ENCODE assay signal across 27 cellular contexts in genomic region chr6:30922447-30922852, GRCh38. TPM values are rescaled to one million over a fixed set of nuclear protein-coding genes. Genes with fewer than 3 reads are reported as not detected.
A peak's percentile ranks its signal among the peaks of the same experiment; 100 is the strongest.
DNase-seq lines count a peak whose midpoint lies in the region; ATAC-seq and TF ChIP-seq lines count a peak whose summit lies in the region.
"Had no signal": no experiment of that assay in that cellular context is flagged by ENCODE, and none has a peak within 500 bp of the region (broad histone marks: within the 10 kb centered on the region; RNA-seq: fewer than 3 reads in every experiment).

No MANE protein-coding gene starts in this region.

- CTCF ChIA-PET in SK-N-SH (lab: Yijun Ruan, JAX) (interaction anchor here (1.1 kb wide), 1 partner anchor 15 kb away, joined by 3 read pairs; no protein-coding TSS in a partner anchor), PC-3 (lab: Charles Lee) (interaction anchor here (1.6 kb wide), 1 partner anchor 148 kb away, joined by 9 read pairs; no protein-coding TSS in a partner anchor)

- POLR2A ChIA-PET in SK-N-SH (lab: Yijun Ruan, JAX) = no interaction called here
- POLR2A ChIA-PET in PC-3 (lab: Charles Lee; ENCODE audit: unreplicated experiment) = interaction anchor here (0.5 kb wide), 1 partner anchor 132 kb away, joined by 3 read pairs; no protein-coding TSS in a partner anchor

- no peaks in the 10 kb centered on the region for H3K27me3 ChIP-seq in SK-N-SH (ENCODE audit: insufficient read depth)
- no peaks in the 10 kb centered on the region for H3K27me3 ChIP-seq in PC-3 (ENCODE audit: low read length)
- H3K27me3 ChIP-seq in neural progenitor cell = no peaks in the 10 kb centered on the region
- H3K27me3 ChIP-seq in body of pancreas = no peaks in the 10 kb centered on the region
- H3K27me3 ChIP-seq: tibial nerve had no signal

- H3K4me1 Mint-ChIP-seq in neural progenitor cell = no peaks in the 10 kb centered on the region
- H3K4me1 Mint-ChIP-seq: immature natural killer cell had no signal

- no TSS peak for BruUV-seq in PC-3 (replicated peaks; lab: Mats Ljungman, UMichigan)

- H4K20me1 ChIP-seq in SK-N-SH (ENCODE audit: insufficient read depth) (no peaks in the 10 kb centered on the region), PC-3 (ENCODE audit: low read length) (no peaks in the 10 kb centered on the region), neural progenitor cell (ENCODE audit: low read depth) (no peaks in the 10 kb centered on the region)

- peaks cover 28% of the 10 kb centered on the region for H3K36me3 Mint-ChIP-seq in neural progenitor cell

- H3K9me3 Mint-ChIP-seq in neural progenitor cell = no peaks in the 10 kb centered on the region
- H3K9me3 Mint-ChIP-seq: CD4-positive, alpha-beta memory T cell; immature natural killer cell had no signal

- H3K4me3 ChIP-seq in SK-N-SH (ENCODE audit: low read depth in 2 of 2, low read length in 1 of 2) = no peak overlapping the region
- H3K4me3 ChIP-seq in PC-3 (ENCODE audit: low read length) = peak overlapping the region; percentile 1; the same call in 1 of the 2 replicates
- no peak overlapping the region for H3K4me3 ChIP-seq in epithelial cell of esophagus (ENCODE audit: low read length)
- no peak overlapping the region for H3K4me3 ChIP-seq in neural progenitor cell
- no peak overlapping the region for H3K4me3 ChIP-seq in body of pancreas
- H3K4me3 ChIP-seq: tibial nerve had no signal

- H3K27ac ChIP-seq in SK-N-SH (ENCODE audit: low read depth in 2 of 2, low read length in 1 of 2) (no peak overlapping the region), PC-3 (ENCODE audit: low read length) (peak overlapping the region; percentile 53), neural progenitor cell (no peak overlapping the region), body of pancreas (no peak overlapping the region)
- H3K27ac ChIP-seq: tibial nerve, WERI-Rb-1 had no signal

- no peaks in the 10 kb centered on the region for H3K4me1 ChIP-seq in SK-N-SH (ENCODE audit: control insufficient read depth in 1 of 2, insufficient read depth in 2 of 2, low read depth in 1 of 2, low read length in 1 of 2)
- peaks cover 38% of the 10 kb centered on the region for H3K4me1 ChIP-seq in PC-3 (ENCODE audit: insufficient read depth, low read length)
- no peaks in the 10 kb centered on the region for H3K4me1 ChIP-seq in neural progenitor cell
- H3K4me1 ChIP-seq in body of pancreas = peaks cover 16% of the 10 kb centered on the region

- ATAC-seq in SK-N-SH treated with all-trans-retinoic acid at 6 μM for 48 hours = no peak
- peak; percentile 82 for ATAC-seq in PC-3
- ATAC-seq in body of pancreas = no peak
- ATAC-seq in left ventricle myocardium superior = no peak
- ATAC-seq: esophagus mucosa had no signal

- intact Hi-C loops in PC-3 (cut with micrococcal nuclease) (no loop called here), body of pancreas (cut with DNase I) (loop anchor here (10.0 kb wide), 1 partner anchor 132 kb away; no protein-coding TSS in a partner anchor), left ventricle myocardium superior (cut with micrococcal nuclease) (no loop called here)

- no peaks in the 10 kb centered on the region for H3K9me2 ChIP-seq in SK-N-SH
- H3K9me2 ChIP-seq in PC-3 (replicated peaks; ENCODE audit: low read length) = no peaks in the 10 kb centered on the region

- no peak overlapping the region for H3K9ac ChIP-seq in SK-N-SH
- H3K9ac ChIP-seq in PC-3 (ENCODE audit: low read length) = no peak overlapping the region
- H3K9ac ChIP-seq in neural progenitor cell = no peak overlapping the region

- no peak overlapping the region for H3K4me2 ChIP-seq in SK-N-SH
- H3K4me2 ChIP-seq in PC-3 (ENCODE audit: low read length) = peak overlapping the region; percentile 63
- no peak overlapping the region for H3K4me2 ChIP-seq in neural progenitor cell

- H2AFZ ChIP-seq in SK-N-SH (ENCODE audit: low read depth) (no peak overlapping the region), PC-3 (ENCODE audit: low read length) (no peak overlapping the region), neural progenitor cell (replicated peaks) (no peak overlapping the region)

- 75% methylated on average over 7 of the region's 7 CpGs for WGBS in SK-N-SH (ENCODE audit: low lambda C conversion rate)
- 82 to 94% methylated on average over 5 to 7 of the region's 7 CpGs for WGBS in body of pancreas, 2 donors

- no peak for TF ChIP-seq RAD21 in SK-N-SH (IDR thresholded peaks at IDR 0.05; ENCODE audit: low read length)

- H3K9me3 ChIP-seq in SK-N-SH (no peaks in the 10 kb centered on the region), PC-3 (ENCODE audit: low read length) (no peaks in the 10 kb centered on the region), neural progenitor cell (ENCODE audit: low read depth) (no peaks in the 10 kb centered on the region), body of pancreas (no peaks in the 10 kb centered on the region)
- H3K9me3 ChIP-seq: tibial nerve had no signal

- H3K36me3 ChIP-seq in SK-N-SH (replicated peaks in 1 of 2; ENCODE audit: control insufficient read depth in 1 of 2, insufficient read depth in 2 of 2, low read length in 1 of 2) (peaks cover 19 to 45% of the 10 kb centered on the region in 2 experiments), PC-3 (ENCODE audit: low read depth, low read length) (peaks cover 41% of the 10 kb centered on the region), neural progenitor cell (no peaks in the 10 kb centered on the region), body of pancreas (replicated peaks in 1 of 2; ENCODE audit: insufficient read depth in 1 of 2, low read depth in 2 of 2) (peaks cover 0 to 22% of the 10 kb centered on the region in 2 donors)

- no peak for TF ChIP-seq EP300 in SK-N-SH (IDR thresholded peaks at IDR 0.05; ENCODE audit: borderline replicate concordance in 1 of 2, low read depth in 1 of 2, low read length in 1 of 2)

- H3K27ac Mint-ChIP-seq in neural progenitor cell = peak overlapping the region; percentile 42
- H3K27ac Mint-ChIP-seq: immature natural killer cell, progenitor cell of endocrine pancreas had no signal

- H3K27me3 Mint-ChIP-seq in neural progenitor cell (ENCODE audit: insufficient read depth, low read depth) = peaks cover 4% of the 10 kb centered on the region
- H3K27me3 Mint-ChIP-seq: CD4-positive, alpha-beta memory T cell; progenitor cell of endocrine pancreas had no signal

- no peak overlapping the region for H3K4me3 Mint-ChIP-seq in neural progenitor cell
- H3K4me3 Mint-ChIP-seq: CD4-positive, alpha-beta memory T cell; immature natural killer cell had no signal

- H3F3A ChIP-seq in SK-N-SH (replicated peaks; ENCODE audit: insufficient read depth) = no peaks in the 10 kb centered on the region
- no peaks in the 10 kb centered on the region for H3F3A ChIP-seq in PC-3 (ENCODE audit: low read length, unreplicated experiment)
- no peaks in the 10 kb centered on the region for H3F3A ChIP-seq in neural progenitor cell (ENCODE audit: low read depth)

- TF ChIP-seq POLR2A in body of pancreas (IDR thresholded peaks at IDR 0.05) = no peak

- TF ChIP-seq CTCF in SK-N-SH (IDR thresholded peaks at IDR 0.05) (no peak), PC-3 (conservative IDR thresholded peaks at IDR 0.05; ENCODE audit: low read depth, low read length) (peak; percentile 40), epithelial cell of esophagus (IDR thresholded peaks at IDR 0.05; ENCODE audit: insufficient read depth, low read depth, low read length, missing control alignments) (no peak), neural progenitor cell (IDR thresholded peaks at IDR 0.05) (no peak), body of pancreas (IDR thresholded peaks at IDR 0.05) (no peak)

- DNase-seq in SK-N-SH (no peak), PC-3 (peak; percentile 77), epithelial cell of esophagus (ENCODE audit: low read depth) (peak; percentile 53), neural progenitor cell (ENCODE audit: low spot score) (no peak), body of pancreas (no peak), left ventricle myocardium superior (no peak), T-helper 1 cell (no peak)
- DNase-seq: AML-193; CD4-positive, alpha-beta memory T cell; DMS 273 treated with DMSO at 0.1 percent for 48 hours; effector CD4-positive, alpha-beta T cell; foreskin melanocyte; GOT3; immature natural killer cell; KBM-7; NCI-H146; NCI-H510A treated with DMSO at 0.1 percent for 48 hours; stimulated activated CD4-positive, alpha-beta T cell treated with anti-CD3 and anti-CD28 coated beads, Interleukin-15, amount 100 ng/mL, for 24 hours; T-helper 9 cell; WERI-Rb-1 had no signal

- H3K79me2 ChIP-seq in SK-N-SH (ENCODE audit: insufficient read depth) (no peaks in the 10 kb centered on the region), PC-3 (ENCODE audit: low read length) (peaks cover 8% of the 10 kb centered on the region; the same call in 1 of the 2 replicates), neural progenitor cell (ENCODE audit: low read depth) (no peaks in the 10 kb centered on the region)

RNA-seq across cellular contexts. Expression of gene VARS2, which starts 8.4 kb away (rescaled TPM):
- 31.2 TPM in 2 replicates for polyA plus RNA-seq in SK-N-SH (2012; rRNA removed)
- 10.5 and 13.7 TPM in 2 replicates for polyA plus RNA-seq in SK-N-SH (2012; cell fraction: cytosol; rRNA removed)
- polyA plus RNA-seq in SK-N-SH (2012; cell fraction: nucleus; rRNA removed) = 139 and 142 TPM in 2 replicates
- total RNA-seq in PC-3 (2014; rRNA removed) = 66.5 and 87.8 TPM in 2 replicates
- total RNA-seq in neural progenitor cell (ENCODE audit: low replicate concordance) = 21.5 and 64.6 TPM in 2 replicates
- 10 to 100 TPM; 16.6 to 29.7 TPM for total RNA-seq in body of pancreas
- total RNA-seq in left ventricle myocardium superior = 18.2 TPM

RNA-seq across cellular contexts. Expression of gene SFTA2, which starts 9.5 kb away (rescaled TPM):
- polyA plus RNA-seq in SK-N-SH (2012; rRNA removed) = not detected in 2 replicates
- polyA plus RNA-seq in SK-N-SH (2012; cell fraction: cytosol; rRNA removed) = not detected in 2 replicates
- 0.09 TPM in 1 of 2 replicates, not detected in the other for polyA plus RNA-seq in SK-N-SH (2012; cell fraction: nucleus; rRNA removed)
- not detected in 2 replicates for total RNA-seq in PC-3 (2014; rRNA removed)
- total RNA-seq in neural progenitor cell (ENCODE audit: low replicate concordance) = not detected in 2 replicates
- total RNA-seq in body of pancreas = 1 to 10 TPM in 1 of 2 donors, not detected in 1; 5.2 TPM
- not detected for total RNA-seq in left ventricle myocardium superior
- total RNA-seq: chondrocyte, tibial nerve had no signal
- polyA plus RNA-seq: CD4-positive, alpha-beta memory T cell; immature natural killer cell had no signal

RNA-seq across cellular contexts. Expression of gene GTF2H4, which starts 14.4 kb away (rescaled TPM):
- polyA plus RNA-seq in SK-N-SH (2012; rRNA removed) = 30.7 and 34.9 TPM in 2 replicates
- 17.5 and 22.3 TPM in 2 replicates for polyA plus RNA-seq in SK-N-SH (2012; cell fraction: cytosol; rRNA removed)
- 116 and 138 TPM in 2 replicates for polyA plus RNA-seq in SK-N-SH (2012; cell fraction: nucleus; rRNA removed)
- total RNA-seq in PC-3 (2014; rRNA removed) = 21.7 and 28.7 TPM in 2 replicates
- total RNA-seq in neural progenitor cell (ENCODE audit: low replicate concordance) = 29.2 and 50.0 TPM in 2 replicates
- total RNA-seq in body of pancreas = 10 to 100 TPM in 1 of 2 donors, under 1 TPM in 1; 0.66 to 27.2 TPM
- 21.4 TPM for total RNA-seq in left ventricle myocardium superior

RNA-seq across cellular contexts. Expression of gene MUCL3, which starts 18.3 kb away (rescaled TPM):
- polyA plus RNA-seq in SK-N-SH (2012; rRNA removed) = not detected in 2 replicates
- 0.01 TPM in 2 replicates for polyA plus RNA-seq in SK-N-SH (2012; cell fraction: cytosol; rRNA removed)
- not detected in 2 replicates for polyA plus RNA-seq in SK-N-SH (2012; cell fraction: nucleus; rRNA removed)
- total RNA-seq in PC-3 (2014; rRNA removed) = 0.04 TPM in 1 of 2 replicates, not detected in the other
- 0.03 TPM in 1 of 2 replicates, not detected in the other for total RNA-seq in neural progenitor cell (ENCODE audit: low replicate concordance)
- total RNA-seq in body of pancreas = under 1 TPM; under 0.01 to 0.52 TPM
- total RNA-seq in left ventricle myocardium superior = not detected
- total RNA-seq: CD4-positive, alpha-beta memory T cell; lower leg skin; RPMI7951 had no signal
- polyA plus RNA-seq: CD4-positive, alpha-beta memory T cell; immature natural killer cell had no signal

RNA-seq across cellular contexts. Expression of gene DDR1, which starts 38.1 kb away (rescaled TPM):
- polyA plus RNA-seq in SK-N-SH (2012; rRNA removed) = 40.2 and 52.8 TPM in 2 replicates
- polyA plus RNA-seq in SK-N-SH (2012; cell fraction: cytosol; rRNA removed) = 32.1 and 42.6 TPM in 2 replicates
- polyA plus RNA-seq in SK-N-SH (2012; cell fraction: nucleus; rRNA removed) = 82.7 and 101 TPM in 2 replicates
- total RNA-seq in PC-3 (2014; rRNA removed) (108 and 144 TPM in 2 replicates), neural progenitor cell (ENCODE audit: low replicate concordance) (85.3 and 234 TPM in 2 replicates), body of pancreas (10 to 100 TPM; 90.3 to 97.3 TPM), left ventricle myocardium superior (25.7 TPM)

Comparison
In these comparisons a context has a peak if more than half of its experiments do, and no peak if none do; other contexts are left out.
1. DNase-seq: peak in PC-3 (single experiment) and epithelial cell of esophagus (single experiment); none in SK-N-SH (single experiment), neural progenitor cell (single experiment), body of pancreas (0 of 4), left ventricle myocardium superior (single experiment) and T-helper 1 cell (0 of 5).